16 cellular contexts compared by ENCODE assay signal in the genomic region with DNA sequence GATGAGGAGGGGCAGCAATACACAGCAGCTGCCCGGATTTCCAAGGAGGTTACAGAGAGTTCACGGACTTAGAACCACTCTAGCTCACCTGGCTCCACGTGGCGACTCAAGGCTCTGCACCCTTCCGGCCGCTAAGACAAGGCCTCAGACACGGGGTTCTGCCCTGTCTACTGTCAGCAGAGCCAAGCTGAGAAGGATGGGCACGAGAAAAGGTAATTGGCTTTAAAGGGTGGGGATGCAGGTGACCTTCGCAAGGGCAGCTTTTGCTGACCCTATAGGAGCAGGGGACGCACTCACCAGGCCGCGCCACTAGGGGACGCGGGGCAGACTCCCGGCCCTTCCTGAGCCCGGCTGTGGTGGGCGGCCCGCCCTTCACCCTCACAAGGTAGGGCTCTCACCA.
DNase-seq lines count a peak whose midpoint lies in the region; ATAC-seq and TF ChIP-seq lines count a peak whose summit lies in the region.
"Had no signal": no experiment of that assay in that cellular context is flagged by ENCODE, and none has a peak within 500 bp of the region (broad histone marks: within the 10 kb centered on the region; RNA-seq: fewer than 3 reads in every experiment).

No MANE protein-coding gene starts in this region.

- no peak overlapping the region for H3K9ac ChIP-seq in endodermal cell (ENCODE audit: extremely low read depth, low read length, poor library complexity, severe bottlenecking)

- CTCF ChIA-PET in OCI-LY7 (lab: Charles Lee; ENCODE audit: unreplicated experiment) = interaction anchor here (0.6 kb wide), 1 partner anchor 1088 kb away, joined by 3 read pairs; no protein-coding TSS in a partner anchor

- H3K4me3 Mint-ChIP-seq in endodermal cell (no peak overlapping the region), nephron (no peak overlapping the region)
- no peak overlapping the region for H3K4me3 Mint-ChIP-seq in effector memory CD8-positive, alpha-beta T cell
- H3K4me3 Mint-ChIP-seq: activated CD4-positive, alpha-beta memory T cell treated with anti-CD3 and anti-CD28 coated beads for 36 hours; B cell; immature natural killer cell had no signal

- POLR2A ChIA-PET in OCI-LY7 (lab: Charles Lee) = no interaction called here

- in situ Hi-C loops in GM13977 (cut with MboI; ENCODE audit: low pct_unique_long_range_greater_than_20kb, low sequenced_read_pairs, unreplicated experiment) = no loop called here

- no peaks in the 10 kb centered on the region for H3K27me3 Mint-ChIP-seq in endodermal cell (ENCODE audit: insufficient read depth)
- H3K27me3 Mint-ChIP-seq in nephron (ENCODE audit: low read depth) = peaks cover 6% of the 10 kb centered on the region
- H3K27me3 Mint-ChIP-seq in effector memory CD8-positive, alpha-beta T cell = peaks cover 10 to 21% of the 10 kb centered on the region in 2 donors

- H3K9me3 Mint-ChIP-seq in endodermal cell = no peaks in the 10 kb centered on the region
- H3K9me3 Mint-ChIP-seq in nephron = no peaks in the 10 kb centered on the region
- no peaks in the 10 kb centered on the region for H3K9me3 Mint-ChIP-seq in effector memory CD8-positive, alpha-beta T cell
- H3K9me3 Mint-ChIP-seq: activated CD4-positive, alpha-beta memory T cell treated with anti-CD3 and anti-CD28 coated beads for 36 hours; immature natural killer cell had no signal

- WGBS in endodermal cell (ENCODE audit: insufficient coverage in 1 of 2, insufficient read length in 1 of 2), 2 experiments = 73 to 75% methylated on average over 4 to 18 of the region's 18 CpGs

- H3K36me3 Mint-ChIP-seq in endodermal cell (ENCODE audit: low read depth) = no peaks in the 10 kb centered on the region
- no peaks in the 10 kb centered on the region for H3K36me3 Mint-ChIP-seq in nephron (ENCODE audit: low read depth)
- H3K36me3 Mint-ChIP-seq in effector memory CD8-positive, alpha-beta T cell (ENCODE audit: insufficient read depth) = peaks cover 3% of the 10 kb centered on the region
- H3K36me3 Mint-ChIP-seq: activated CD4-positive, alpha-beta memory T cell treated with anti-CD3 and anti-CD28 coated beads for 36 hours; immature natural killer cell had no signal

- H2AFZ ChIP-seq in OCI-LY7 (ENCODE audit: low read length) = no peak overlapping the region

- no peaks in the 10 kb centered on the region for H3K79me2 ChIP-seq in OCI-LY7 (ENCODE audit: insufficient read depth, low read depth, low read length)

- no peak for ATAC-seq in HG03571 (IDR thresholded peaks at IDR 0.05; ENCODE audit: unreplicated experiment)
- no peak for ATAC-seq in HG02610 (IDR thresholded peaks at IDR 0.05; ENCODE audit: unreplicated experiment)
- no peak for ATAC-seq in effector memory CD8-positive, alpha-beta T cell (replicated peaks)
- ATAC-seq: pancreas had no signal

- H3K36me3 ChIP-seq in OCI-LY7 (ENCODE audit: insufficient read depth, low read length) = no peaks in the 10 kb centered on the region
- no peaks in the 10 kb centered on the region for H3K36me3 ChIP-seq in endodermal cell (ENCODE audit: control insufficient read depth, insufficient read depth, low read length)
- H3K36me3 ChIP-seq: pancreas had no signal

- H3K4me1 ChIP-seq in OCI-LY7 (ENCODE audit: insufficient read depth, low read length, poor library complexity, severe bottlenecking) (no peaks in the 10 kb centered on the region), endodermal cell (ENCODE audit: control insufficient read depth, insufficient read depth, low read length) (no peaks in the 10 kb centered on the region)
- H3K4me1 ChIP-seq: pancreas had no signal

- TF ChIP-seq CTCF in GM13977 (IDR thresholded peaks at IDR 0.05; ENCODE audit: extremely low read depth, insufficient read depth, missing control alignments) = peak; percentile 8
- 0 out of 2 replicates have a peak, but pooled peaks have one; percentile 32 for TF ChIP-seq CTCF in OCI-LY7 (conservative IDR thresholded peaks at IDR 0.05; ENCODE audit: low read length)
- TF ChIP-seq CTCF in endodermal cell (conservative IDR thresholded peaks at IDR 0.05) = peak; percentile 88
- TF ChIP-seq CTCF in nephron (IDR thresholded peaks at IDR 0.05; ENCODE audit: unreplicated experiment in 3 of 3) = peak in 2 of 3 experiments; percentile 26 to 27

- H3K4me3 ChIP-seq in OCI-LY7 (ENCODE audit: low read depth, low read length, poor library complexity, severe bottlenecking) (no peak overlapping the region), endodermal cell (ENCODE audit: low read length) (no peak overlapping the region)
- H3K4me3 ChIP-seq: pancreas had no signal

- no peak overlapping the region for H3K4me2 ChIP-seq in OCI-LY7 (ENCODE audit: low read length)

- intact Hi-C loops in OCI-LY7 (cut with micrococcal nuclease; ENCODE audit: unreplicated experiment) = no loop called here

- H3K9me3 ChIP-seq in OCI-LY7 (ENCODE audit: low read length) = no peaks in the 10 kb centered on the region
- H3K9me3 ChIP-seq in endodermal cell (ENCODE audit: control insufficient read depth, low read length) = no peaks in the 10 kb centered on the region
- H3K9me3 ChIP-seq: pancreas had no signal

- H3K27me3 ChIP-seq in endodermal cell (ENCODE audit: control insufficient read depth, insufficient read depth, low read length, poor library complexity, severe bottlenecking) = no peaks in the 10 kb centered on the region
- H3K27me3 ChIP-seq: pancreas had no signal

- BruUV-seq in OCI-LY7 (replicated peaks; lab: Mats Ljungman, UMichigan) = no TSS peak

- no peak overlapping the region for H3K27ac Mint-ChIP-seq in endodermal cell
- H3K27ac Mint-ChIP-seq in nephron = no peak overlapping the region
- no peak overlapping the region for H3K27ac Mint-ChIP-seq in effector memory CD8-positive, alpha-beta T cell
- H3K27ac Mint-ChIP-seq: activated CD4-positive, alpha-beta memory T cell treated with anti-CD3 and anti-CD28 coated beads for 36 hours; B cell; immature natural killer cell had no signal

- H3K27ac ChIP-seq in OCI-LY7 (ENCODE audit: low read depth, low read length, poor library complexity, severe bottlenecking) = no peak overlapping the region
- no peak overlapping the region for H3K27ac ChIP-seq in endodermal cell (ENCODE audit: low read depth, low read length)
- H3K27ac ChIP-seq: pancreas had no signal

- H3K4me1 Mint-ChIP-seq in endodermal cell (peaks cover 4% of the 10 kb centered on the region), nephron (peaks cover 20% of the 10 kb centered on the region)
- no peaks in the 10 kb centered on the region for H3K4me1 Mint-ChIP-seq in effector memory CD8-positive, alpha-beta T cell (ENCODE audit: low read depth in 2 of 2)
- H3K4me1 Mint-ChIP-seq: B cell, immature natural killer cell had no signal

- H4K20me1 ChIP-seq in OCI-LY7 (ENCODE audit: insufficient read depth, low read length) = no peaks in the 10 kb centered on the region

- no peaks in the 10 kb centered on the region for H3K9me2 ChIP-seq in OCI-LY7 (ENCODE audit: insufficient read depth, low read length)

- no peak for DNase-seq in GM13977 (ENCODE audit: low spot score)
- no peak for DNase-seq in OCI-LY7 (ENCODE audit: low spot score)
- DNase-seq in endodermal cell = peak; percentile 92
- no peak for DNase-seq in AML-193 (lab: John Stamatoyannopoulos, UW)
- DNase-seq in effector memory CD8-positive, alpha-beta T cell = no peak
- DNase-seq: activated CD4-positive, alpha-beta memory T cell treated with anti-CD3 and anti-CD28 coated beads for 36 hours; immature natural killer cell; KG1; NCI-H1694; pancreas; stimulated activated CD4-positive, alpha-beta T cell treated with anti-CD3 and anti-CD28 coated beads, Interleukin-12 subunit alpha, Interleukin-12 subunit beta, amount 100 ng/mL, for 4 hours; T1000 had no signal

Comparison
In these comparisons a context has a peak if more than half of its experiments do, and no peak if none do; other contexts are left out.
1. CTCF ChIP-seq: peak in every context shown above with its lines; median percentile 88 in endodermal cell; 32 in OCI-LY7; 26 in nephron; 8 in GM13977.